In genomic region chr1:179867493-179868330, GRCh38 we compare ENCODE assay signal across 8 cellular contexts. TPM values are rescaled to one million over a fixed set of nuclear protein-coding genes. Genes with fewer than 3 reads are reported as not detected.
A peak's percentile ranks its signal among the peaks of the same experiment; 100 is the strongest.
DNase-seq lines count a peak whose midpoint lies in the region; ATAC-seq and TF ChIP-seq lines count a peak whose summit lies in the region.

No MANE protein-coding gene starts in this region.

- TF ChIP-seq CTCF in A673 (conservative IDR thresholded peaks at IDR 0.05; ENCODE audit: low read depth, low read length) (peak; percentile 86), GM12872 (IDR thresholded peaks at IDR 0.05; ENCODE audit: insufficient read depth, low read depth, low read length) (peak; percentile 73), OCI-LY7 (conservative IDR thresholded peaks at IDR 0.05; ENCODE audit: low read length) (peak; percentile 94), cardiac muscle cell (IDR thresholded peaks at IDR 0.05; ENCODE audit: low read depth, low read length) (peak; percentile 84), smooth muscle cell (IDR thresholded peaks at IDR 0.05; ENCODE audit: borderline replicate concordance, insufficient read depth, poor library complexity, severe bottlenecking) (peak; percentile 62)

- intact Hi-C loops in A673 (cut with micrococcal nuclease; ENCODE audit: unreplicated experiment) = loop anchor here (1.0 kb wide), 1 partner anchor 311 kb away; no protein-coding TSS in a partner anchor
- intact Hi-C loops in OCI-LY7 (cut with micrococcal nuclease; ENCODE audit: unreplicated experiment) = loop anchor here (1.0 to 2.0 kb wide), 2 partner anchors 301 to 312 kb away; no protein-coding TSS in a partner anchor

- CTCF ChIA-PET in A673 (lab: Charles Lee) = interaction anchor here (0.9 to 1.6 kb wide), 5 partner anchors 53 to 312 kb away, joined by 3 to 11 read pairs (median 5); no protein-coding TSS in a partner anchor
- CTCF ChIA-PET in OCI-LY7 (lab: Charles Lee; ENCODE audit: unreplicated experiment) = interaction anchor here (0.6 kb wide), 1 partner anchor 192 kb away, joined by 4 read pairs; no protein-coding TSS in a partner anchor

- peak; percentile 81 for DNase-seq in A673 (ENCODE audit: low spot score)
- DNase-seq in OCI-LY7 (ENCODE audit: low spot score) = peak; percentile 64
- DNase-seq in activated gamma-delta T cell treated with anti-CD3 and anti-CD28 coated beads, Interleukin-2, amount 50 U/mL, for 16 hours (ENCODE audit: low read depth) = peak; percentile 18
- DNase-seq in cardiac muscle cell (ENCODE audit: low read depth in 1 of 2, low spot score in 1 of 2) = peak; percentile 71 to 75
- DNase-seq in smooth muscle cell (lab: John Stamatoyannopoulos, UW; ENCODE audit: unreplicated experiment) = no peak

- H4K20me1 ChIP-seq in OCI-LY7 (ENCODE audit: insufficient read depth, low read length) = peaks cover 15% of the 10 kb centered on the region; the same call in 1 of the 2 replicates
- peaks cover 98% of the 10 kb centered on the region for H4K20me1 ChIP-seq in smooth muscle cell (ENCODE audit: low read depth)

- H3K4me1 ChIP-seq in A673 (ENCODE audit: insufficient read depth, low read length, poor library complexity, severe bottlenecking) = peaks cover 17% of the 10 kb centered on the region
- peaks cover 20% of the 10 kb centered on the region for H3K4me1 ChIP-seq in OCI-LY7 (ENCODE audit: insufficient read depth, low read length, poor library complexity, severe bottlenecking)
- peaks cover 28% of the 10 kb centered on the region for H3K4me1 ChIP-seq in cardiac muscle cell (ENCODE audit: low read depth)
- no peaks in the 10 kb centered on the region for H3K4me1 ChIP-seq in smooth muscle cell (ENCODE audit: low read depth)

- POLR2A ChIA-PET in A673 (lab: Charles Lee; ENCODE audit: low non-redundant PET) = no interaction called here
- POLR2A ChIA-PET in OCI-LY7 (lab: Charles Lee) = interaction anchor here (0.6 to 2.0 kb wide), 2 partner anchors 9 to 142 kb away, joined by 3 to 7 read pairs; no protein-coding TSS in a partner anchor

- H3K4me3 ChIP-seq in A673 (ENCODE audit: low read depth, low read length, poor library complexity, severe bottlenecking) (no peak overlapping the region), OCI-LY7 (ENCODE audit: low read depth, low read length, poor library complexity, severe bottlenecking) (no peak overlapping the region), cardiac muscle cell (no peak overlapping the region), smooth muscle cell (no peak overlapping the region)

- 58% methylated on average over 1 of the region's 1 CpG for WGBS in smooth muscle cell (ENCODE audit: low lambda C conversion rate)

- no peaks in the 10 kb centered on the region for H3K9me2 ChIP-seq in OCI-LY7 (ENCODE audit: insufficient read depth, low read length)

- H2AFZ ChIP-seq in OCI-LY7 (ENCODE audit: low read length) = no peak overlapping the region
- no peak overlapping the region for H2AFZ ChIP-seq in smooth muscle cell (ENCODE audit: low read depth)

- H3F3A ChIP-seq in smooth muscle cell (ENCODE audit: low read depth) = no peaks in the 10 kb centered on the region

- no peaks in the 10 kb centered on the region for H3K9me3 ChIP-seq in A673 (ENCODE audit: low read depth, low read length, poor library complexity, severe bottlenecking)
- no peaks in the 10 kb centered on the region for H3K9me3 ChIP-seq in OCI-LY7 (ENCODE audit: low read length)
- no peaks in the 10 kb centered on the region for H3K9me3 ChIP-seq in cardiac muscle cell (ENCODE audit: low read depth)
- no peaks in the 10 kb centered on the region for H3K9me3 ChIP-seq in smooth muscle cell (replicated peaks; ENCODE audit: low read depth)

- H3K27ac ChIP-seq in A673 (ENCODE audit: low read depth, low read length, poor library complexity, severe bottlenecking) (no peak overlapping the region), OCI-LY7 (ENCODE audit: low read depth, low read length, poor library complexity, severe bottlenecking) (no peak overlapping the region), cardiac muscle cell (no peak overlapping the region), smooth muscle cell (ENCODE audit: low read depth) (no peak overlapping the region)

- no TSS peak for BruUV-seq in A673 (replicated peaks; lab: Mats Ljungman, UMichigan)
- BruUV-seq in OCI-LY7 (replicated peaks; lab: Mats Ljungman, UMichigan) = no TSS peak

- ATAC-seq in HG03442 (IDR thresholded peaks at IDR 0.05; ENCODE audit: unreplicated experiment) (peak; percentile 67), HG02610 (IDR thresholded peaks at IDR 0.05; ENCODE audit: unreplicated experiment) (no peak)

- peaks cover 57% of the 10 kb centered on the region for H3K36me3 ChIP-seq in A673 (ENCODE audit: insufficient read depth, low read length, poor library complexity, severe bottlenecking)
- peaks cover 81% of the 10 kb centered on the region for H3K36me3 ChIP-seq in OCI-LY7 (ENCODE audit: insufficient read depth, low read length)
- peaks cover 22% of the 10 kb centered on the region for H3K36me3 ChIP-seq in cardiac muscle cell
- peaks cover 23% of the 10 kb centered on the region for H3K36me3 ChIP-seq in smooth muscle cell (ENCODE audit: low read depth)

- no peak overlapping the region for H3K9ac ChIP-seq in smooth muscle cell (ENCODE audit: low read depth)

- H3K27me3 ChIP-seq in A673 (replicated peaks; ENCODE audit: insufficient read depth, low read depth, low read length, poor library complexity) (no peaks in the 10 kb centered on the region), cardiac muscle cell (no peaks in the 10 kb centered on the region), smooth muscle cell (ENCODE audit: low read depth) (no peaks in the 10 kb centered on the region)

- H3K4me2 ChIP-seq in OCI-LY7 (ENCODE audit: low read length) = no peak overlapping the region
- no peak overlapping the region for H3K4me2 ChIP-seq in smooth muscle cell

- H3K79me2 ChIP-seq in OCI-LY7 (ENCODE audit: insufficient read depth, low read depth, low read length) = peaks cover 32% of the 10 kb centered on the region
- peaks cover 59% of the 10 kb centered on the region for H3K79me2 ChIP-seq in smooth muscle cell (ENCODE audit: low read depth)

RNA-seq across cellular contexts. Expression of gene TOR1AIP2, which starts 9.9 kb away (rescaled TPM):
- total RNA-seq in A673 (2021) (85.9 and 100 TPM in 2 replicates), OCI-LY7 (2022) (47.9 and 49.9 TPM in 2 replicates), cardiac muscle cell (56.2 and 75.6 TPM in 2 replicates), smooth muscle cell (105 and 116 TPM in 2 replicates)
- 21.6 and 31.0 TPM in 2 replicates for total RNA-seq in OCI-LY7 (2014; rRNA removed; shearing (Covaris generic))
- polyA plus RNA-seq in cardiac muscle cell (20.7 and 21.9 TPM in 2 replicates), smooth muscle cell (14.2 and 21.3 TPM in 2 replicates)

RNA-seq across cellular contexts. Expression of gene TOR1AIP1, which starts 14.4 kb away (rescaled TPM):
- total RNA-seq in A673 (2021) (25.9 and 31.9 TPM in 2 replicates), OCI-LY7 (2022) (14.5 and 16.8 TPM in 2 replicates), cardiac muscle cell (19.6 and 20.3 TPM in 2 replicates), smooth muscle cell (36.5 and 46.2 TPM in 2 replicates)
- total RNA-seq in OCI-LY7 (2014; rRNA removed; shearing (Covaris generic)) = 11.0 and 12.1 TPM in 2 replicates
- polyA plus RNA-seq in cardiac muscle cell (18.2 and 24.0 TPM in 2 replicates), smooth muscle cell (24.0 and 25.8 TPM in 2 replicates)
